In genomic region chr10:95600158-95600557, GRCh38 we compare ENCODE assay signal across 16 cellular contexts. TPM values are rescaled to one million over a fixed set of nuclear protein-coding genes. Genes with fewer than 3 reads are reported as not detected.
DNase-seq lines count a peak whose midpoint lies in the region; ATAC-seq and TF ChIP-seq lines count a peak whose summit lies in the region.
"Had no signal": no experiment of that assay in that cellular context is flagged by ENCODE, and none has a peak within 500 bp of the region (broad histone marks: within the 10 kb centered on the region; RNA-seq: fewer than 3 reads in every experiment).

No MANE protein-coding gene starts in this region.

- H2AFZ ChIP-seq in PC-9 = no peak overlapping the region

- TF ChIP-seq POLR2A in esophagus muscularis mucosa (IDR thresholded peaks at IDR 0.05; ENCODE audit: low read depth) = no peak

- no peaks in the 10 kb centered on the region for H3K9me3 Mint-ChIP-seq in effector memory CD8-positive, alpha-beta T cell
- H3K9me3 Mint-ChIP-seq: CD4-positive, CD25-positive, alpha-beta regulatory T cell had no signal

- H3K36me3 ChIP-seq in esophagus muscularis mucosa = no peaks in the 10 kb centered on the region
- H3K36me3 ChIP-seq in PC-9 (ENCODE audit: low read depth) = no peaks in the 10 kb centered on the region

- no peaks in the 10 kb centered on the region for H3K27me3 ChIP-seq in esophagus muscularis mucosa
- no peaks in the 10 kb centered on the region for H3K27me3 ChIP-seq in PC-9 (ENCODE audit: insufficient read depth, low read depth)
- H3K27me3 ChIP-seq: BLaER1 treated with 17β-estradiol and CSF1 and Interleukin-3, amounts not matched to agents 10 nM and 100 nM had no signal

- 68% methylated on average over 4 of the region's 4 CpGs for WGBS in esophagus muscularis mucosa

- H3K4me2 ChIP-seq in PC-9 = no peak overlapping the region
- H3K4me2 ChIP-seq: BLaER1 treated with 17β-estradiol and CSF1 and Interleukin-3, amounts not matched to agents 10 nM and 100 nM had no signal

- no peaks in the 10 kb centered on the region for H4K20me1 ChIP-seq in PC-9 (ENCODE audit: insufficient read depth)

- no peak for ATAC-seq in effector memory CD8-positive, alpha-beta T cell (replicated peaks)

- H3K4me1 Mint-ChIP-seq in effector memory CD8-positive, alpha-beta T cell (ENCODE audit: low read depth in 2 of 2) = no peaks in the 10 kb centered on the region
- H3K4me1 Mint-ChIP-seq: CD4-positive, CD25-positive, alpha-beta regulatory T cell had no signal

- no peaks in the 10 kb centered on the region for H3K9me2 ChIP-seq in PC-9 (ENCODE audit: insufficient read depth)

- peaks cover 13 to 20% of the 10 kb centered on the region in 2 donors for H3K27me3 Mint-ChIP-seq in effector memory CD8-positive, alpha-beta T cell

- no TSS peak for BruUV-seq in PC-9 (replicated peaks; lab: Mats Ljungman, UMichigan)

- H3F3A ChIP-seq in PC-9 (ENCODE audit: insufficient read depth, low read depth) = no peaks in the 10 kb centered on the region

- POLR2A ChIA-PET in PC-9 (lab: Charles Lee; ENCODE audit: unreplicated experiment) = no interaction called here

- H3K27ac ChIP-seq in esophagus muscularis mucosa (replicated peaks in 1 of 4) (peak overlapping the region in 3 of 4 donors; percentile 2 to 91 (median 85)), PC-9 (no peak overlapping the region)
- H3K27ac ChIP-seq: BLaER1 treated with 17β-estradiol and CSF1 and Interleukin-3, amounts not matched to agents 10 nM and 100 nM; GM23248 had no signal

- H3K9me3 ChIP-seq in esophagus muscularis mucosa (no peaks in the 10 kb centered on the region), PC-9 (ENCODE audit: insufficient read depth, low read depth) (no peaks in the 10 kb centered on the region)

- H3K36me3 Mint-ChIP-seq in effector memory CD8-positive, alpha-beta T cell (ENCODE audit: insufficient read depth) = no peaks in the 10 kb centered on the region
- H3K36me3 Mint-ChIP-seq: CD4-positive, CD25-positive, alpha-beta regulatory T cell had no signal

- intact Hi-C loops in esophagus muscularis mucosa (cut with DNase I) (loop anchor here (2.0 to 5.0 kb wide), 2 partner anchors 168 to 223 kb away; no protein-coding TSS in a partner anchor), PC-9 (cut with micrococcal nuclease; ENCODE audit: unreplicated experiment) (loop anchor here (2.0 to 10.0 kb wide), 2 partner anchors 395 to 467 kb away; no protein-coding TSS in a partner anchor)

- H3K4me1 ChIP-seq in esophagus muscularis mucosa = peaks cover 16 to 42% (median 33%) of the 10 kb centered on the region in 4 donors
- H3K4me1 ChIP-seq in PC-9 (replicated peaks; ENCODE audit: insufficient read depth) = no peaks in the 10 kb centered on the region

- TF ChIP-seq CTCF in esophagus muscularis mucosa (IDR thresholded peaks at IDR 0.05) = no peak
- TF ChIP-seq CTCF in PC-9 (conservative IDR thresholded peaks at IDR 0.05) = no peak

- CTCF ChIA-PET in PC-9 (lab: Charles Lee) = interaction anchor here (0.6 to 3.5 kb wide), 4 partner anchors 172 to 265 kb away, joined by 3 to 17 read pairs (median 4); no protein-coding TSS in a partner anchor

- H3K4me3 Mint-ChIP-seq in effector memory CD8-positive, alpha-beta T cell = no peak overlapping the region
- H3K4me3 Mint-ChIP-seq: CD4-positive, CD25-positive, alpha-beta regulatory T cell had no signal

- H3K4me3 ChIP-seq in esophagus muscularis mucosa (no peak overlapping the region), PC-9 (no peak overlapping the region)
- H3K4me3 ChIP-seq: BLaER1 treated with 17β-estradiol and CSF1 and Interleukin-3, amounts not matched to agents 10 nM and 100 nM; GM12878; GM23248 had no signal

- no peaks in the 10 kb centered on the region for H3K79me2 ChIP-seq in PC-9 (ENCODE audit: low read depth)

- no peak overlapping the region for H3K27ac Mint-ChIP-seq in effector memory CD8-positive, alpha-beta T cell
- H3K27ac Mint-ChIP-seq: CD4-positive, CD25-positive, alpha-beta regulatory T cell had no signal

- TF ChIP-seq EP300 in esophagus muscularis mucosa (IDR thresholded peaks at IDR 0.05) = no peak

- DNase-seq in LHCN-M2 (ENCODE audit: low read depth) (peak; percentile 4), NCI-H69 (lab: John Stamatoyannopoulos, UW) (peak; percentile 10), esophagus muscularis mucosa (ENCODE audit: extremely low spot score) (no peak), myocyte (ENCODE audit: low read depth) (peak; percentile 31), foreskin melanocyte (no peak), amniotic stem cell (lab: John Stamatoyannopoulos, UW) (no peak), PC-9 (no peak)
- DNase-seq in effector memory CD8-positive, alpha-beta T cell = no peak
- DNase-seq: ACHN; CD4-positive, CD25-positive, alpha-beta regulatory T cell; DMS79; GM23248; H7 had no signal

RNA-seq across cellular contexts. Expression of gene SORBS1, which starts 39.0 kb away (rescaled TPM):
- 3.7 and 6.5 TPM in 2 replicates for total RNA-seq in LHCN-M2 (2014; rRNA removed)
- 1.2 TPM for polyA plus RNA-seq in LHCN-M2 (2012)
- 1,000 to 10,000 TPM; 1,569 to 2,231 (median 1,854) TPM for total RNA-seq in esophagus muscularis mucosa
- 42.4 and 112 TPM in 2 replicates for total RNA-seq in myocyte
- polyA plus RNA-seq in myocyte (2012) = 14.0 TPM
- total RNA-seq in PC-9 (2021) = 5.0 and 5.5 TPM in 2 replicates
- total RNA-seq: G401 had no signal

RNA-seq across cellular contexts. Expression of gene ALDH18A1, which starts 56.4 kb away (rescaled TPM):
- 78.7 and 104 TPM in 2 replicates for total RNA-seq in LHCN-M2 (2014; rRNA removed)
- 51.4 TPM for polyA plus RNA-seq in LHCN-M2 (2012)
- total RNA-seq in esophagus muscularis mucosa = 10 to 100 TPM; 13.7 to 27.7 (median 21.8) TPM
- 56.5 TPM in 2 replicates for total RNA-seq in myocyte
- 79.7 TPM for polyA plus RNA-seq in myocyte (2012)
- 34.0 and 35.3 TPM in 2 replicates for total RNA-seq in PC-9 (2021)

Comparison
In these comparisons a context has a peak if more than half of its experiments do, and no peak if none do; other contexts are left out.
1. DNase-seq: peak in LHCN-M2 (single experiment), NCI-H69 (single experiment) and myocyte (single experiment); none in esophagus muscularis mucosa (single experiment), effector memory CD8-positive, alpha-beta T cell (0 of 3), foreskin melanocyte (single experiment), amniotic stem cell (single experiment) and PC-9 (0 of 2).